ENCODE assay signal across 13 cellular contexts in the genomic region with DNA sequence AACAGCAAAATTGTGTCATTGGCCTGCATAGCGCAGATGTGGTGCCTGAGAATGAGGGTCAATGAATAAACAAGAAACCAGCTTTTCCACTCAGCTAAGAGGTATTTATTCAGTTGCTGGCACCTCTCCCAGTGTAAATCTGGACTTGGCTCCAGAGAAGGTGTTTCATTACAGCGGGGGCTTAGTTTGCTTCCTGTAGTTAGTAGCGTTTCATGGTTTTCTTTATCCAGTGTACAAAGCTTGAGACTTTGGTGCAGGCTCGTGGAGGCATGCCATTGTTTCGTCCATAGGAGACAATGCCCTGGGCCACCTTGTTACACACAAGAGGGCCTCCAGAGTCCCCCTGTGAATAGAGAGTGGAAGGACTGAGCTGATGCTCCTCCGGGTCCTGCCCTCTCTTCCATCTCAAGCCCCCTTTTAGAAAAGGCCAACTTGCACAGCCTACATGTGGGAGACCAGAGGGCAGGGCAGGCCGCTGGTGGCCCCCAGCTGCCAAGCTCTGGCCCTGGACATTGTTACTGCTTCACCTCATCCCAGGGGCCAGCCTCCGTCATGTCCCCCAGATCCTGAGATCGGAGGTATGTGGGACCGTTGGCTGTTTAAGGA. TPM values are rescaled to one million over a fixed set of nuclear protein-coding genes. Genes with fewer than 3 reads are reported as not detected.
A peak's percentile ranks its signal among the peaks of the same experiment; 100 is the strongest.
DNase-seq lines count a peak whose midpoint lies in the region; ATAC-seq, FAIRE-seq and TF ChIP-seq lines count a peak whose summit lies in the region.
"Had no signal": no experiment of that assay in that cellular context is flagged by ENCODE, and none has a peak within 500 bp of the region (broad histone marks: within the 10 kb centered on the region; RNA-seq: fewer than 3 reads in every experiment).

No MANE protein-coding gene starts in this region.

- H3K4me1 ChIP-seq in A673 (ENCODE audit: insufficient read depth, low read length, poor library complexity, severe bottlenecking) (no peaks in the 10 kb centered on the region), hepatocyte (ENCODE audit: insufficient read depth) (no peaks in the 10 kb centered on the region)
- H3K4me1 ChIP-seq: right lobe of liver had no signal

- H3K27ac ChIP-seq in A673 (ENCODE audit: low read depth, low read length, poor library complexity, severe bottlenecking) (no peak overlapping the region), hepatocyte (no peak overlapping the region)
- H3K27ac ChIP-seq: right lobe of liver had no signal

- no peak overlapping the region for H3K4me2 ChIP-seq in hepatocyte

- peaks cover 51% of the 10 kb centered on the region for H3K36me3 Mint-ChIP-seq in activated CD8-positive, alpha-beta T cell treated with anti-CD3 and anti-CD28 coated beads for 36 hours (ENCODE audit: low read depth)
- H3K36me3 Mint-ChIP-seq in naive thymus-derived CD8-positive, alpha-beta T cell: no peaks in the 10 kb centered on the region

- no peaks in the 10 kb centered on the region for H4K20me1 ChIP-seq in hepatocyte (ENCODE audit: insufficient read depth, poor library complexity, severe bottlenecking)

- CTCF ChIA-PET in A673 (lab: Charles Lee): no interaction called here
- CTCF ChIA-PET in activated CD8-positive, alpha-beta T cell treated with anti-CD3 and anti-CD28 coated beads for 36 hours (lab: Charles Lee): interaction anchor here (0.8 to 4.0 kb wide), 5 partner anchors 22 to 78 kb away, joined by 3 to 20 read pairs (median 3); no protein-coding TSS in a partner anchor

- peak overlapping the region; percentile 95 for H3K27ac Mint-ChIP-seq in activated CD8-positive, alpha-beta T cell treated with anti-CD3 and anti-CD28 coated beads for 36 hours
- H3K27ac Mint-ChIP-seq in naive thymus-derived CD8-positive, alpha-beta T cell: peak overlapping the region in 1 of 10 donors; percentile 70

- H3K9me3 Mint-ChIP-seq in activated CD8-positive, alpha-beta T cell treated with anti-CD3 and anti-CD28 coated beads for 36 hours: peaks cover 2% of the 10 kb centered on the region
- no peaks in the 10 kb centered on the region for H3K9me3 Mint-ChIP-seq in naive thymus-derived CD8-positive, alpha-beta T cell

- no peak for TF ChIP-seq CTCF in A673 (conservative IDR thresholded peaks at IDR 0.05; ENCODE audit: low read depth, low read length)
- no peak for TF ChIP-seq CTCF in activated CD8-positive, alpha-beta T cell treated with anti-CD3 and anti-CD28 coated beads for 36 hours (IDR thresholded peaks at IDR 0.05)
- no peak for TF ChIP-seq CTCF in hepatocyte (IDR thresholded peaks at IDR 0.05; ENCODE audit: poor library complexity)
- no peak for TF ChIP-seq CTCF in D721Med (IDR thresholded peaks at IDR 0.05; ENCODE audit: insufficient read depth, missing control alignments)

- H3K36me3 ChIP-seq in A673 (ENCODE audit: insufficient read depth, low read length, poor library complexity, severe bottlenecking): no peaks in the 10 kb centered on the region
- H3K36me3 ChIP-seq in hepatocyte (replicated peaks; ENCODE audit: insufficient read depth, low read depth): no peaks in the 10 kb centered on the region
- H3K36me3 ChIP-seq: right lobe of liver had no signal

- H3K79me2 ChIP-seq in hepatocyte: no peaks in the 10 kb centered on the region

- H3K4me3 Mint-ChIP-seq in activated CD8-positive, alpha-beta T cell treated with anti-CD3 and anti-CD28 coated beads for 36 hours: peak overlapping the region; percentile 93
- H3K4me3 Mint-ChIP-seq in naive thymus-derived CD8-positive, alpha-beta T cell: peak overlapping the region in 2 of 10 donors; percentile 2 to 82

- BruUV-seq in A673 (replicated peaks; lab: Mats Ljungman, UMichigan): no TSS peak

- H3K9me3 ChIP-seq in A673 (ENCODE audit: low read depth, low read length, poor library complexity, severe bottlenecking) (no peaks in the 10 kb centered on the region), hepatocyte (ENCODE audit: low read depth) (no peaks in the 10 kb centered on the region)
- H3K9me3 ChIP-seq: right lobe of liver had no signal

- peaks cover 43% of the 10 kb centered on the region for H3K4me1 Mint-ChIP-seq in activated CD8-positive, alpha-beta T cell treated with anti-CD3 and anti-CD28 coated beads for 36 hours (ENCODE audit: low read depth)
- peaks cover 0 to 32% (median 4%) of the 10 kb centered on the region in 4 donors for H3K4me1 Mint-ChIP-seq in naive thymus-derived CD8-positive, alpha-beta T cell

- no peaks in the 10 kb centered on the region for H3K27me3 Mint-ChIP-seq in activated CD8-positive, alpha-beta T cell treated with anti-CD3 and anti-CD28 coated beads for 36 hours
- H3K27me3 Mint-ChIP-seq in naive thymus-derived CD8-positive, alpha-beta T cell: peaks cover 0 to 11% (median 0%) of the 10 kb centered on the region in 5 donors

- peak; percentile 11 for DNase-seq in A673 (ENCODE audit: low spot score)
- peak; percentile 1 for DNase-seq in LHCN-M2 (ENCODE audit: low read depth)
- no peak for DNase-seq in activated CD8-positive, alpha-beta T cell treated with anti-CD3 and anti-CD28 coated beads for 36 hours
- peak; percentile 15 for DNase-seq in hepatocyte (ENCODE audit: low spot score)
- DNase-seq in activated CD4-positive, CD25-positive, alpha-beta regulatory T cell (lab: John Stamatoyannopoulos, UW): no peak
- DNase-seq in naive thymus-derived CD8-positive, alpha-beta T cell: no peak
- DNase-seq in D721Med (ENCODE audit: insufficient read length, low spot score): no peak
- DNase-seq in activated naive CD4-positive, alpha-beta T cell treated with anti-CD3 and anti-CD28 coated beads, Interleukin-2, amount 50 U/mL, for 16 hours: no peak
- DNase-seq: NCI-H446 treated with DMSO at 0.1 percent for 48 hours, right lobe of liver, SW 1271 had no signal

- no peaks in the 10 kb centered on the region for H3K9me2 ChIP-seq in hepatocyte (replicated peaks; ENCODE audit: insufficient read depth)

- H3K27me3 ChIP-seq in A673 (replicated peaks; ENCODE audit: insufficient read depth, low read depth, low read length, poor library complexity): peaks cover 3% of the 10 kb centered on the region
- no peaks in the 10 kb centered on the region for H3K27me3 ChIP-seq in hepatocyte
- H3K27me3 ChIP-seq: right lobe of liver had no signal

- 78% methylated on average over 10 of the region's 10 CpGs for WGBS in hepatocyte (ENCODE audit: low lambda C conversion rate, missing lambda C conversion rate)

- ATAC-seq in activated CD8-positive, alpha-beta T cell treated with anti-CD3 and anti-CD28 coated beads for 36 hours: no peak
- no peak for ATAC-seq in naive thymus-derived CD8-positive, alpha-beta T cell

- no peak overlapping the region for H3K4me3 ChIP-seq in A673 (ENCODE audit: low read depth, low read length, poor library complexity, severe bottlenecking)
- H3K4me3 ChIP-seq in hepatocyte: no peak overlapping the region
- H3K4me3 ChIP-seq: right lobe of liver had no signal

- no peak for FAIRE-seq in D721Med (lab: Jason Lieb, UNC)
- FAIRE-seq: H1 had no signal

- intact Hi-C loops in A673 (cut with micrococcal nuclease; ENCODE audit: unreplicated experiment): no loop called here
- intact Hi-C loops in activated CD8-positive, alpha-beta T cell treated with anti-CD3 and anti-CD28 coated beads for 36 hours (cut with micrococcal nuclease): loop anchor here (5.0 kb wide), 1 partner anchor 61 kb away; no protein-coding TSS in a partner anchor

- H2AFZ ChIP-seq in hepatocyte: no peak overlapping the region

- POLR2A ChIA-PET in A673 (lab: Charles Lee; ENCODE audit: low non-redundant PET): no interaction called here
- POLR2A ChIA-PET in activated CD8-positive, alpha-beta T cell treated with anti-CD3 and anti-CD28 coated beads for 36 hours (lab: Charles Lee): interaction anchor here (1.1 to 1.7 kb wide), 5 partner anchors 18 to 49 kb away, joined by 3 to 6 read pairs (median 5); partner anchors contain the start of gene GZMH
- POLR2A ChIA-PET in naive thymus-derived CD8-positive, alpha-beta T cell (lab: Charles Lee): no interaction called here

RNA-seq across cellular contexts. Expression of gene GZMB, which starts 3.0 kb away (rescaled TPM):
- total RNA-seq in A673 (2021): not detected in 2 replicates
- not detected in 2 replicates for total RNA-seq in LHCN-M2 (2014; rRNA removed)
- polyA plus RNA-seq in LHCN-M2 (2012): not detected
- 1,000 to 10,000 TPM; 1,751 to 1,779 TPM for total RNA-seq in activated CD8-positive, alpha-beta T cell treated with anti-CD3 and anti-CD28 coated beads for 36 hours
- total RNA-seq in hepatocyte: not detected in 2 replicates
- not detected in 2 replicates for polyA plus RNA-seq in hepatocyte
- under 1 TPM; 0.41 to 0.49 TPM for total RNA-seq in naive thymus-derived CD8-positive, alpha-beta T cell
- 100 to 1,000 TPM in 1 of 3 donors, 1 to 10 TPM in 2; 2.8 to 161 (median 3.3) TPM for polyA plus RNA-seq in naive thymus-derived CD8-positive, alpha-beta T cell
- total RNA-seq: H1 had no signal
- polyA plus RNA-seq: BJ, H1 had no signal

RNA-seq across cellular contexts. Expression of gene GZMH, which starts 21.5 kb away (rescaled TPM):
- total RNA-seq in A673 (2021) (not detected in 2 replicates), LHCN-M2 (2014; rRNA removed) (not detected in 2 replicates), hepatocyte (not detected in 2 replicates)
- polyA plus RNA-seq in LHCN-M2 (2012): not detected
- total RNA-seq in activated CD8-positive, alpha-beta T cell treated with anti-CD3 and anti-CD28 coated beads for 36 hours: 10 to 100 TPM; 55.0 to 61.3 TPM
- not detected in 2 replicates for polyA plus RNA-seq in hepatocyte
- total RNA-seq in naive thymus-derived CD8-positive, alpha-beta T cell: under 1 TPM in 1 of 2 experiments, not detected in 1; 0.65 TPM
- 100 to 1,000 TPM in 1 of 3 donors, 10 to 100 TPM in 1, 1 to 10 TPM in 1; 8.5 to 452 (median 11.3) TPM for polyA plus RNA-seq in naive thymus-derived CD8-positive, alpha-beta T cell
- total RNA-seq: H1 had no signal
- polyA plus RNA-seq: BJ, H1 had no signal

RNA-seq across cellular contexts. Expression of gene CTSG, which starts 54.9 kb away (rescaled TPM):
- total RNA-seq in A673 (2021) (not detected in 2 replicates), LHCN-M2 (2014; rRNA removed) (not detected in 2 replicates), hepatocyte (not detected in 2 replicates)
- not detected for polyA plus RNA-seq in LHCN-M2 (2012)
- total RNA-seq in activated CD8-positive, alpha-beta T cell treated with anti-CD3 and anti-CD28 coated beads for 36 hours: not detected
- polyA plus RNA-seq in hepatocyte: not detected in 2 replicates
- total RNA-seq in naive thymus-derived CD8-positive, alpha-beta T cell: not detected
- not detected for polyA plus RNA-seq in naive thymus-derived CD8-positive, alpha-beta T cell
- total RNA-seq: H1 had no signal
- polyA plus RNA-seq: BJ, H1 had no signal

Comparison
In these comparisons a context has a peak if more than half of its experiments do, and no peak if none do; other contexts are left out.
1. DNase-seq: peak in A673 (single experiment), LHCN-M2 (single experiment) and hepatocyte (single experiment); none in activated CD8-positive, alpha-beta T cell treated with anti-CD3 and anti-CD28 coated beads for 36 hours (single experiment), activated CD4-positive, CD25-positive, alpha-beta regulatory T cell (0 of 4), naive thymus-derived CD8-positive, alpha-beta T cell (0 of 10), D721Med (single experiment) and activated naive CD4-positive, alpha-beta T cell treated with anti-CD3 and anti-CD28 coated beads, Interleukin-2, amount 50 U/mL, for 16 hours (single experiment).
2. RNA of gene GZMB, which starts 3.0 kb away (total RNA-seq): 1,751 to 1,779 TPM in activated CD8-positive, alpha-beta T cell treated with anti-CD3 and anti-CD28 coated beads for 36 hours; 0.41 to 0.49 TPM in naive thymus-derived CD8-positive, alpha-beta T cell, not detected in A673, not detected in LHCN-M2 and not detected in hepatocyte; every median in the first group is over 1,000 times any median in the second.
3. RNA of gene GZMH, which starts 21.5 kb away (total RNA-seq): 55.0 to 61.3 TPM in activated CD8-positive, alpha-beta T cell treated with anti-CD3 and anti-CD28 coated beads for 36 hours; 0.65 TPM in naive thymus-derived CD8-positive, alpha-beta T cell, not detected in A673, not detected in LHCN-M2 and not detected in hepatocyte; every median in the first group is over 10 times any median in the second.